In genomic region chr2:5690718-5691658, GRCh38 we compare ENCODE assay signal across 1 cellular context.
TF ChIP-seq lines count a peak whose summit lies in the region.

No MANE protein-coding gene starts in this region.

TF ChIP-seq in H1, 55 proteins besides CTCF, POLR2A, EP300 and RAD21 (continued from another document):
- no peak for TF ChIP-seq GABPA (IDR thresholded peaks at IDR 0.05; ENCODE audit: borderline replicate concordance, insufficient read depth, low read length)
- TF ChIP-seq SP4 (IDR thresholded peaks at IDR 0.05; ENCODE audit: low read length): no peak
- TF ChIP-seq KDM4A (IDR thresholded peaks at IDR 0.05; ENCODE audit: low read depth, low read length, severe bottlenecking): peak; percentile 1
- peak; percentile 64; the same call in 1 of the 2 replicates for TF ChIP-seq EGR1 (IDR thresholded peaks at IDR 0.05; ENCODE audit: borderline replicate concordance, low read depth, low read length)
- TF ChIP-seq CHD7 (IDR thresholded peaks at IDR 0.05; ENCODE audit: insufficient replicate concordance, low read length): no peak
- no peak for TF ChIP-seq ATF3 (IDR thresholded peaks at IDR 0.05; ENCODE audit: insufficient read depth, low read depth, low read length)
- no peak for TF ChIP-seq KDM5A (IDR thresholded peaks at IDR 0.05; ENCODE audit: low read length)
- peak; percentile 74 for TF ChIP-seq TAF1 (IDR thresholded peaks at IDR 0.05; ENCODE audit: low read depth, low read length)
- no peak for TF ChIP-seq MAX (IDR thresholded peaks at IDR 0.05)
- TF ChIP-seq NRF1 (IDR thresholded peaks at IDR 0.05; ENCODE audit: low read depth, low read length): no peak
- no peak for TF ChIP-seq RNF2 (IDR thresholded peaks at IDR 0.05; ENCODE audit: borderline replicate concordance, low read depth, low read length, missing control alignments, poor library complexity, severe bottlenecking)
- no peak for TF ChIP-seq GTF2F1 (IDR thresholded peaks at IDR 0.05; ENCODE audit: borderline replicate concordance, low read depth, low read length)
- peak; percentile 13; the same call in 1 of the 2 replicates for TF ChIP-seq PHF8 (conservative IDR thresholded peaks at IDR 0.05; ENCODE audit: low read depth, low read length)
- TF ChIP-seq CBX5 (IDR thresholded peaks at IDR 0.05; ENCODE audit: low read depth, low read length): no peak
- no peak for TF ChIP-seq TCF12 (IDR thresholded peaks at IDR 0.05; ENCODE audit: low read depth, low read length)
- no peak for TF ChIP-seq SP2 (IDR thresholded peaks at IDR 0.05; ENCODE audit: low read length)
- TF ChIP-seq SRF (IDR thresholded peaks at IDR 0.05; ENCODE audit: low read depth, low read length): no peak
- no peak for TF ChIP-seq SAP30 (IDR thresholded peaks at IDR 0.05; ENCODE audit: insufficient read depth, insufficient replicate concordance, low read length)
- TF ChIP-seq SIX5 (IDR thresholded peaks at IDR 0.05; ENCODE audit: low read depth, low read length): no peak
- TF ChIP-seq JUND (IDR thresholded peaks at IDR 0.05; ENCODE audit: low read length): no peak
- 0 out of 2 replicates have a peak, but pooled peaks have one; percentile 41 for TF ChIP-seq POLR2AphosphoS5 (IDR thresholded peaks at IDR 0.05; ENCODE audit: low read depth, low read length)
- no peak for TF ChIP-seq RXRA (IDR thresholded peaks at IDR 0.05; ENCODE audit: insufficient read depth, low read depth, low read length)
- no peak for TF ChIP-seq JUN (IDR thresholded peaks at IDR 0.05; ENCODE audit: low read depth, low read length)
- 0 out of 2 replicates have a peak, but pooled peaks have one; percentile 7 for TF ChIP-seq CHD1 (IDR thresholded peaks at IDR 0.05; ENCODE audit: low read depth, low read length)
- TF ChIP-seq CEBPB (IDR thresholded peaks at IDR 0.05; ENCODE audit: low read depth, low read length): no peak
- TF ChIP-seq TAF7 (optimal IDR thresholded peaks at IDR 0.05; ENCODE audit: borderline replicate concordance, low read depth, low read length): peak; percentile 19
- TF ChIP-seq ATF2 (IDR thresholded peaks at IDR 0.05; ENCODE audit: low read length): no peak
- TF ChIP-seq FOSL1 (IDR thresholded peaks at IDR 0.05; ENCODE audit: insufficient read depth, low read depth, low read length): no peak
- no peak for TF ChIP-seq CTBP2 (IDR thresholded peaks at IDR 0.05; ENCODE audit: borderline replicate concordance, insufficient read depth, insufficient read length, low read length)
- no peak for TF ChIP-seq HDAC2 (IDR thresholded peaks at IDR 0.05; ENCODE audit: borderline replicate concordance in 1 of 2, low read depth in 2 of 2, low read length in 2 of 2)
- no peak for TF ChIP-seq SUZ12 (IDR thresholded peaks at IDR 0.05; ENCODE audit: low read length)
- TF ChIP-seq EZH2 (IDR thresholded peaks at IDR 0.05; ENCODE audit: low read depth, low read length, severe bottlenecking): no peak
- peak; percentile 72; the same call in 1 of the 2 replicates for TF ChIP-seq RBBP5 (IDR thresholded peaks at IDR 0.05; ENCODE audit: borderline replicate concordance, low read depth, low read length)
- TF ChIP-seq BACH1 (IDR thresholded peaks at IDR 0.05; ENCODE audit: low read length): no peak
- no peak for TF ChIP-seq E2F6 (IDR thresholded peaks at IDR 0.05)
- no peak for TF ChIP-seq NANOG (IDR thresholded peaks at IDR 0.05; ENCODE audit: insufficient read depth, low read depth, low read length, poor library complexity, severe bottlenecking)
- TF ChIP-seq USF2 (IDR thresholded peaks at IDR 0.05; ENCODE audit: low read length): no peak
- no peak for TF ChIP-seq SIRT6 (IDR thresholded peaks at IDR 0.05; ENCODE audit: low read length)
- TF ChIP-seq BRCA1 (IDR thresholded peaks at IDR 0.05; ENCODE audit: low read depth, low read length): no peak
- TF ChIP-seq RFX5 (IDR thresholded peaks at IDR 0.05; ENCODE audit: borderline replicate concordance, low read depth, low read length): no peak
- TF ChIP-seq POU5F1 (IDR thresholded peaks at IDR 0.05; ENCODE audit: low read depth, low read length): no peak
- no peak for TF ChIP-seq ZNF274 (IDR thresholded peaks at IDR 0.05; ENCODE audit: borderline replicate concordance, extremely low read depth, low read length)
- no peak for TF ChIP-seq HDAC6 (IDR thresholded peaks at IDR 0.05; ENCODE audit: low read depth, low read length)
- TF ChIP-seq CREB1 (IDR thresholded peaks at IDR 0.05): no peak
- peak; percentile 23 for TF ChIP-seq ASH2L (IDR thresholded peaks at IDR 0.05; ENCODE audit: low read length)
TF ChIP-seq in H1: peak in this region for 11.
